ENCODE assay signal across 8 cellular contexts in the genomic region with DNA sequence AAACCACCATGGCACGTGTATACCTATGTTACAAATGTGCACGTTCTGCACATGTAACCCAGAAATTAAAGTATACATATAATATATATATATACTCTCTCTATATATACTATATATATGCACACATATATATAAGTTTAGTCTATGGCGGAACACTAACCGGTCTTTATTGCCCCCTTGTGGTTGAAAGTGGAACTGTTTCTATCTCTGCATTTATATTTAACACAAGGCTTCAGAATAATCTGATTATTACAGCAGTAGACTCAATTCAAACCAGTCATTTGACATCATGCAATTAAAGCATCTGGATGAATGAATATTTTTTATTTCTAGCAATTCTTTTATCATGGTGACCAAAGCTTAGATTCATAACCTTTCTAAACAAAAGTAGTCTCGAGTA. TPM values are rescaled to one million over a fixed set of nuclear protein-coding genes. Genes with fewer than 3 reads are reported as not detected.
A peak's percentile ranks its signal among the peaks of the same experiment; 100 is the strongest.
DNase-seq lines count a peak whose midpoint lies in the region; ATAC-seq and TF ChIP-seq lines count a peak whose summit lies in the region.

No MANE protein-coding gene starts in this region.

- ATAC-seq in lower lobe of right lung (no peak), GM18873 (IDR thresholded peaks at IDR 0.05; ENCODE audit: low FRiP score, unreplicated experiment) (no peak), HG03045 (IDR thresholded peaks at IDR 0.05; ENCODE audit: unreplicated experiment) (no peak)

- H3K4me1 ChIP-seq in lower lobe of right lung, result no peaks in the 10 kb centered on the region

- H3K36me3 ChIP-seq in brain microvascular endothelial cell (replicated peaks) (no peaks in the 10 kb centered on the region), lower lobe of right lung (no peaks in the 10 kb centered on the region)

- intact Hi-C loops in lower lobe of right lung (cut with DNase I), result no loop called here

- no peak overlapping the region for H3K4me3 ChIP-seq in brain microvascular endothelial cell (ENCODE audit: low read depth, low read length)
- H3K4me3 ChIP-seq in lower lobe of right lung, result no peak overlapping the region

- H3K27ac ChIP-seq in brain microvascular endothelial cell (no peak overlapping the region), lower lobe of right lung (no peak overlapping the region)

- TF ChIP-seq CTCF in brain microvascular endothelial cell (IDR thresholded peaks at IDR 0.05; ENCODE audit: low read depth, low read length, missing control alignments), result peak; percentile 51
- peak; percentile 60 for TF ChIP-seq CTCF in lower lobe of right lung (IDR thresholded peaks at IDR 0.05)

- H3K9me3 ChIP-seq in lower lobe of right lung, result no peaks in the 10 kb centered on the region

- no peaks in the 10 kb centered on the region for H3K27me3 ChIP-seq in brain microvascular endothelial cell (replicated peaks)
- H3K27me3 ChIP-seq in lower lobe of right lung (ENCODE audit: low read depth), result no peaks in the 10 kb centered on the region

- in situ Hi-C loops in brain microvascular endothelial cell (cut with HindIII; ENCODE audit: low pct_ligation_motif_present, low sequenced_read_pairs), result no loop called here

- DNase-seq in SIG-M5 treated with dmso at 0.1 percent for 504 hours (lab: John Stamatoyannopoulos, UW; ENCODE audit: unreplicated experiment) (peak; percentile 40), SIG-M5 (lab: John Stamatoyannopoulos, UW) (no peak), HCEC 1CT (peak; percentile 16), NCI-H460 (ENCODE audit: extremely low read depth, low read depth) (peak; percentile 59), brain microvascular endothelial cell (peak; percentile 45), lower lobe of right lung (no peak)

RNA-seq across cellular contexts. Expression of a gene that starts 14.6 kb away (rescaled TPM):
- 0.67 and 0.98 TPM in 2 replicates for total RNA-seq in NCI-H460 (2014; rRNA removed; shearing (Covaris generic))
- polyA plus RNA-seq in NCI-H460 (2014; cell fraction: nucleus; rRNA removed), result 0.58 and 1.2 TPM in 2 replicates
- total RNA-seq in lower lobe of right lung, result 0.59 TPM

RNA-seq across cellular contexts. Expression of a gene that starts 40.9 kb away (rescaled TPM):
- not detected in 2 replicates for total RNA-seq in NCI-H460 (2014; rRNA removed; shearing (Covaris generic))
- 0.18 and 0.72 TPM in 2 replicates for polyA plus RNA-seq in NCI-H460 (2014; cell fraction: nucleus; rRNA removed)
- 0.59 TPM for total RNA-seq in lower lobe of right lung

Comparison
In these comparisons a context has a peak if more than half of its experiments do, and no peak if none do; other contexts are left out.
1. DNase-seq: peak in SIG-M5 treated with dmso at 0.1 percent for 504 hours (single experiment), HCEC 1CT (single experiment), NCI-H460 (single experiment) and brain microvascular endothelial cell (single experiment); none in SIG-M5 (single experiment) and lower lobe of right lung (single experiment).